14 cellular contexts compared by ENCODE assay signal in genomic region chr3:184766555-184767261, GRCh38. TPM values are rescaled to one million over a fixed set of nuclear protein-coding genes. Genes with fewer than 3 reads are reported as not detected.
DNase-seq lines count a peak whose midpoint lies in the region; ATAC-seq and TF ChIP-seq lines count a peak whose summit lies in the region.
"Had no signal": no experiment of that assay in that cellular context is flagged by ENCODE, and none has a peak within 500 bp of the region (broad histone marks: within the 10 kb centered on the region; RNA-seq: fewer than 3 reads in every experiment).

No MANE protein-coding gene starts in this region.

- H3K4me3 Mint-ChIP-seq in activated CD4-positive, alpha-beta T cell treated with anti-CD3 and anti-CD28 coated beads, Interleukin-2, amount 10 ng/mL, durations not matched to agents 24 days and 14 days = no peak overlapping the region
- H3K4me3 Mint-ChIP-seq in activated CD4-positive, alpha-beta T cell treated with anti-CD3 and anti-CD28 coated beads, Interleukin-2, amount 10 ng/mL, durations not matched to agents 7 days and 5 days = no peak overlapping the region
- peak overlapping the region; percentile 36 to 58 for H3K4me3 Mint-ChIP-seq in stimulated activated naive B cell treated with anti-CD40 and anti-IgM and Interleukin-4, amounts not matched to agents 10 μg/mL and 1 μg/mL and 100 μg/mL, for 72 hours
- no peak overlapping the region for H3K4me3 Mint-ChIP-seq in activated T-cell treated with anti-CD3 and anti-CD28 coated beads, Interleukin-2, amount 50 U/mL, for 4 hours
- H3K4me3 Mint-ChIP-seq: activated T-cell treated with anti-CD3 and anti-CD28 coated beads, Interleukin-2, amount 50 U/mL, for 24 hours; naive thymus-derived CD8-positive, alpha-beta T cell had no signal

- CTCF ChIA-PET in activated CD4-positive, alpha-beta T cell treated with anti-CD3 and anti-CD28 coated beads, Interleukin-2, amount 10 ng/mL, durations not matched to agents 7 days and 5 days (lab: Charles Lee) = interaction anchor here (1.0 to 1.3 kb wide), 3 partner anchors 14 to 205 kb away, joined by 3 to 5 read pairs (median 3); partner anchors contain the start of gene EPHB3

- peak; percentile 64 for DNase-seq in activated CD4-positive, alpha-beta T cell treated with anti-CD3 and anti-CD28 coated beads, Interleukin-2, amount 10 ng/mL, durations not matched to agents 24 days and 14 days
- DNase-seq in activated CD4-positive, alpha-beta T cell treated with anti-CD3 and anti-CD28 coated beads, Interleukin-2, amount 10 ng/mL, durations not matched to agents 7 days and 5 days = no peak
- DNase-seq in NCI-H526 treated with DMSO at 0.1 percent for 48 hours (lab: John Stamatoyannopoulos, UW) (peak; percentile 33), esophagus squamous epithelium (lab: John Stamatoyannopoulos, UW) (no peak)
- DNase-seq in stimulated activated naive B cell treated with anti-CD40 and anti-IgM and Interleukin-4, amounts not matched to agents 10 μg/mL and 1 μg/mL and 100 μg/mL, for 72 hours = no peak
- no peak for DNase-seq in activated T-cell treated with anti-CD3 and anti-CD28 coated beads, Interleukin-2, amount 50 U/mL, for 4 hours
- DNase-seq: activated T-cell treated with anti-CD3 and anti-CD28 coated beads, Interleukin-2, amount 50 U/mL, for 24 hours; brain microvascular endothelial cell; NCI-H1436 treated with DMSO at 0.1 percent for 48 hours; upper lobe of left lung had no signal

- TF ChIP-seq POLR2A in esophagus squamous epithelium (IDR thresholded peaks at IDR 0.05) = no peak

- H3K4me1 Mint-ChIP-seq in activated CD4-positive, alpha-beta T cell treated with anti-CD3 and anti-CD28 coated beads, Interleukin-2, amount 10 ng/mL, durations not matched to agents 24 days and 14 days = peaks cover 9% of the 10 kb centered on the region
- peaks cover 7% of the 10 kb centered on the region for H3K4me1 Mint-ChIP-seq in activated CD4-positive, alpha-beta T cell treated with anti-CD3 and anti-CD28 coated beads, Interleukin-2, amount 10 ng/mL, durations not matched to agents 7 days and 5 days
- peaks cover 19 to 23% of the 10 kb centered on the region in 2 donors for H3K4me1 Mint-ChIP-seq in stimulated activated naive B cell treated with anti-CD40 and anti-IgM and Interleukin-4, amounts not matched to agents 10 μg/mL and 1 μg/mL and 100 μg/mL, for 72 hours
- H3K4me1 Mint-ChIP-seq in activated T-cell treated with anti-CD3 and anti-CD28 coated beads, Interleukin-2, amount 50 U/mL, for 4 hours (ENCODE audit: low read depth) = no peaks in the 10 kb centered on the region

- H3K36me3 Mint-ChIP-seq in activated CD4-positive, alpha-beta T cell treated with anti-CD3 and anti-CD28 coated beads, Interleukin-2, amount 10 ng/mL, durations not matched to agents 24 days and 14 days (ENCODE audit: low read depth) = no peaks in the 10 kb centered on the region
- no peaks in the 10 kb centered on the region for H3K36me3 Mint-ChIP-seq in activated CD4-positive, alpha-beta T cell treated with anti-CD3 and anti-CD28 coated beads, Interleukin-2, amount 10 ng/mL, durations not matched to agents 7 days and 5 days (ENCODE audit: low read depth)
- no peaks in the 10 kb centered on the region for H3K36me3 Mint-ChIP-seq in stimulated activated naive B cell treated with anti-CD40 and anti-IgM and Interleukin-4, amounts not matched to agents 10 μg/mL and 1 μg/mL and 100 μg/mL, for 72 hours
- H3K36me3 Mint-ChIP-seq in activated T-cell treated with anti-CD3 and anti-CD28 coated beads, Interleukin-2, amount 50 U/mL, for 4 hours (ENCODE audit: insufficient read depth) = no peaks in the 10 kb centered on the region
- H3K36me3 Mint-ChIP-seq: naive thymus-derived CD8-positive, alpha-beta T cell had no signal

- H3K4me1 ChIP-seq in esophagus squamous epithelium = peaks cover 0 to 44% (median under 1%) of the 10 kb centered on the region in 3 donors
- H3K4me1 ChIP-seq: upper lobe of left lung had no signal

- no peak overlapping the region for H3K27ac Mint-ChIP-seq in activated CD4-positive, alpha-beta T cell treated with anti-CD3 and anti-CD28 coated beads, Interleukin-2, amount 10 ng/mL, durations not matched to agents 24 days and 14 days
- no peak overlapping the region for H3K27ac Mint-ChIP-seq in activated CD4-positive, alpha-beta T cell treated with anti-CD3 and anti-CD28 coated beads, Interleukin-2, amount 10 ng/mL, durations not matched to agents 7 days and 5 days
- H3K27ac Mint-ChIP-seq in stimulated activated naive B cell treated with anti-CD40 and anti-IgM and Interleukin-4, amounts not matched to agents 10 μg/mL and 1 μg/mL and 100 μg/mL, for 72 hours = peak overlapping the region; percentile 38
- H3K27ac Mint-ChIP-seq: activated T-cell treated with anti-CD3 and anti-CD28 coated beads, Interleukin-2, amount 50 U/mL, for 24 hours had no signal

- H3K4me3 ChIP-seq in esophagus squamous epithelium = no peak overlapping the region
- H3K4me3 ChIP-seq: skin epidermis, upper lobe of left lung had no signal

- H3K36me3 ChIP-seq in esophagus squamous epithelium = no peaks in the 10 kb centered on the region
- H3K36me3 ChIP-seq: brain microvascular endothelial cell, upper lobe of left lung had no signal

- peaks cover 3% of the 10 kb centered on the region for H3K27me3 Mint-ChIP-seq in activated CD4-positive, alpha-beta T cell treated with anti-CD3 and anti-CD28 coated beads, Interleukin-2, amount 10 ng/mL, durations not matched to agents 24 days and 14 days
- peaks cover 4% of the 10 kb centered on the region for H3K27me3 Mint-ChIP-seq in activated CD4-positive, alpha-beta T cell treated with anti-CD3 and anti-CD28 coated beads, Interleukin-2, amount 10 ng/mL, durations not matched to agents 7 days and 5 days
- peaks cover 4 to 24% of the 10 kb centered on the region in 2 donors for H3K27me3 Mint-ChIP-seq in stimulated activated naive B cell treated with anti-CD40 and anti-IgM and Interleukin-4, amounts not matched to agents 10 μg/mL and 1 μg/mL and 100 μg/mL, for 72 hours
- peaks cover 14% of the 10 kb centered on the region for H3K27me3 Mint-ChIP-seq in activated T-cell treated with anti-CD3 and anti-CD28 coated beads, Interleukin-2, amount 50 U/mL, for 4 hours (ENCODE audit: low read depth)

- POLR2A ChIA-PET in activated CD4-positive, alpha-beta T cell treated with anti-CD3 and anti-CD28 coated beads, Interleukin-2, amount 10 ng/mL, durations not matched to agents 7 days and 5 days (lab: Charles Lee) = no interaction called here

- intact Hi-C loops in activated CD4-positive, alpha-beta T cell treated with anti-CD3 and anti-CD28 coated beads, Interleukin-2, amount 10 ng/mL, durations not matched to agents 24 days and 14 days (cut with micrococcal nuclease) = no loop called here
- intact Hi-C loops in esophagus squamous epithelium (cut with DNase I) = no loop called here

- peak overlapping the region in 3 of 4 donors; percentile 68 to 84 (median 70) for H3K27ac ChIP-seq in esophagus squamous epithelium
- H3K27ac ChIP-seq: brain microvascular endothelial cell, upper lobe of left lung had no signal

- TF ChIP-seq CTCF in esophagus squamous epithelium (IDR thresholded peaks at IDR 0.05) = no peak

- 37 to 64% methylated on average over 3 to 4 of the region's 4 CpGs for WGBS in esophagus squamous epithelium, 2 donors

- H3K9me3 ChIP-seq in esophagus squamous epithelium = no peaks in the 10 kb centered on the region
- H3K9me3 ChIP-seq: upper lobe of left lung had no signal

- H3K9me3 Mint-ChIP-seq in activated CD4-positive, alpha-beta T cell treated with anti-CD3 and anti-CD28 coated beads, Interleukin-2, amount 10 ng/mL, durations not matched to agents 24 days and 14 days = no peaks in the 10 kb centered on the region
- no peaks in the 10 kb centered on the region for H3K9me3 Mint-ChIP-seq in activated CD4-positive, alpha-beta T cell treated with anti-CD3 and anti-CD28 coated beads, Interleukin-2, amount 10 ng/mL, durations not matched to agents 7 days and 5 days
- H3K9me3 Mint-ChIP-seq in stimulated activated naive B cell treated with anti-CD40 and anti-IgM and Interleukin-4, amounts not matched to agents 10 μg/mL and 1 μg/mL and 100 μg/mL, for 72 hours = no peaks in the 10 kb centered on the region
- H3K9me3 Mint-ChIP-seq in activated T-cell treated with anti-CD3 and anti-CD28 coated beads, Interleukin-2, amount 50 U/mL, for 4 hours = no peaks in the 10 kb centered on the region
- H3K9me3 Mint-ChIP-seq: activated T-cell treated with anti-CD3 and anti-CD28 coated beads, Interleukin-2, amount 50 U/mL, for 24 hours; naive thymus-derived CD8-positive, alpha-beta T cell had no signal

- H3K27me3 ChIP-seq in esophagus squamous epithelium = peaks cover 0 to 9% (median 0%) of the 10 kb centered on the region in 4 donors
- H3K27me3 ChIP-seq: upper lobe of left lung had no signal

- ATAC-seq in stimulated activated naive B cell treated with anti-CD40 and anti-IgM and Interleukin-4, amounts not matched to agents 10 μg/mL and 1 μg/mL and 100 μg/mL, for 72 hours (replicated peaks) = no peak
- ATAC-seq in HG02610 (IDR thresholded peaks at IDR 0.05; ENCODE audit: unreplicated experiment) (no peak), GM19328 (IDR thresholded peaks at IDR 0.05; ENCODE audit: unreplicated experiment) (no peak)
- no peak for ATAC-seq in activated T-cell treated with anti-CD3 and anti-CD28 coated beads, Interleukin-2, amount 50 U/mL, for 4 hours
- ATAC-seq: naive thymus-derived CD8-positive, alpha-beta T cell had no signal

RNA-seq across cellular contexts. Expression of gene VPS8, which starts 45.3 kb away (rescaled TPM):
- total RNA-seq in activated CD4-positive, alpha-beta T cell treated with anti-CD3 and anti-CD28 coated beads, Interleukin-2, amount 10 ng/mL, durations not matched to agents 24 days and 14 days = 33.6 and 33.9 TPM in 2 replicates
- 10 to 100 TPM; 63.0 to 69.3 TPM for total RNA-seq in activated CD4-positive, alpha-beta T cell treated with anti-CD3 and anti-CD28 coated beads, Interleukin-2, amount 10 ng/mL, durations not matched to agents 7 days and 5 days
- total RNA-seq in esophagus squamous epithelium = 10 to 100 TPM; 23.7 to 61.8 (median 37.1) TPM
- 10 to 100 TPM; 13.2 to 18.4 (median 17.6) TPM for total RNA-seq in activated T-cell treated with anti-CD3 and anti-CD28 coated beads, Interleukin-2, amount 50 U/mL, for 4 hours

RNA-seq across cellular contexts. Expression of gene MAGEF1, which starts 54.8 kb away (rescaled TPM):
- total RNA-seq in activated CD4-positive, alpha-beta T cell treated with anti-CD3 and anti-CD28 coated beads, Interleukin-2, amount 10 ng/mL, durations not matched to agents 24 days and 14 days = 14.3 and 15.0 TPM in 2 replicates
- total RNA-seq in activated CD4-positive, alpha-beta T cell treated with anti-CD3 and anti-CD28 coated beads, Interleukin-2, amount 10 ng/mL, durations not matched to agents 7 days and 5 days = 1 to 10 TPM; 5.0 to 6.1 TPM
- total RNA-seq in esophagus squamous epithelium = 10 to 100 TPM; 18.3 to 28.4 (median 20.6) TPM
- 10 to 100 TPM; 24.8 to 27.6 (median 25.7) TPM for total RNA-seq in activated T-cell treated with anti-CD3 and anti-CD28 coated beads, Interleukin-2, amount 50 U/mL, for 4 hours

Comparison
In these comparisons a context has a peak if more than half of its experiments do, and no peak if none do; other contexts are left out.
1. DNase-seq: peak in activated CD4-positive, alpha-beta T cell treated with anti-CD3 and anti-CD28 coated beads, Interleukin-2, amount 10 ng/mL, durations not matched to agents 24 days and 14 days (single experiment) and NCI-H526 treated with DMSO at 0.1 percent for 48 hours (single experiment); none in activated CD4-positive, alpha-beta T cell treated with anti-CD3 and anti-CD28 coated beads, Interleukin-2, amount 10 ng/mL, durations not matched to agents 7 days and 5 days (single experiment), esophagus squamous epithelium (single experiment), stimulated activated naive B cell treated with anti-CD40 and anti-IgM and Interleukin-4, amounts not matched to agents 10 μg/mL and 1 μg/mL and 100 μg/mL, for 72 hours (single experiment) and activated T-cell treated with anti-CD3 and anti-CD28 coated beads, Interleukin-2, amount 50 U/mL, for 4 hours (single experiment).
2. H3K4me3 Mint-ChIP-seq: peak in stimulated activated naive B cell treated with anti-CD40 and anti-IgM and Interleukin-4, amounts not matched to agents 10 μg/mL and 1 μg/mL and 100 μg/mL, for 72 hours (2 of 2); none in activated CD4-positive, alpha-beta T cell treated with anti-CD3 and anti-CD28 coated beads, Interleukin-2, amount 10 ng/mL, durations not matched to agents 24 days and 14 days (single experiment), activated CD4-positive, alpha-beta T cell treated with anti-CD3 and anti-CD28 coated beads, Interleukin-2, amount 10 ng/mL, durations not matched to agents 7 days and 5 days (single experiment) and activated T-cell treated with anti-CD3 and anti-CD28 coated beads, Interleukin-2, amount 50 U/mL, for 4 hours (single experiment).